ENCODE assay signal across 16 cellular contexts in genomic region chr11:130520231-130520630, GRCh38.
DNase-seq lines count a peak whose midpoint lies in the region; ATAC-seq and TF ChIP-seq lines count a peak whose summit lies in the region.
"Had no signal": no experiment of that assay in that cellular context is flagged by ENCODE, and none has a peak within 500 bp of the region (broad histone marks: within the 10 kb centered on the region; RNA-seq: fewer than 3 reads in every experiment).

No MANE protein-coding gene starts in this region.

- intact Hi-C loops in testis (cut with DNase I; ENCODE audit: low total_unique reads): loop anchor here (10.0 kb wide), 1 partner anchor 85 kb away; no protein-coding TSS in a partner anchor

- H3K9me3 ChIP-seq in SJSA1 (replicated peaks) (no peaks in the 10 kb centered on the region), testis (no peaks in the 10 kb centered on the region)

- DNase-seq in SJSA1 (ENCODE audit: low read depth in 1 of 2, low spot score in 2 of 2): peak; percentile 74 to 77
- peak; percentile 22 for DNase-seq in fibroblast of villous mesenchyme (ENCODE audit: low read depth)
- no peak for DNase-seq in mesothelial cell of epicardium (ENCODE audit: low spot score in 2 of 2, unreplicated experiment in 2 of 2)
- DNase-seq in testis: peak; percentile 31
- no peak for DNase-seq in NCI-H1694 (lab: John Stamatoyannopoulos, UW)
- no peak for DNase-seq in DMS53 treated with DMSO at 0.1 percent for 48 hours (lab: John Stamatoyannopoulos, UW; ENCODE audit: unreplicated experiment)
- DNase-seq in stimulated activated CD4-positive, alpha-beta T cell treated with anti-CD3 and anti-CD28 coated beads, Interleukin-12 subunit alpha, Interleukin-12 subunit beta, amount 100 ng/mL, for 4 hours: no peak
- DNase-seq: activated CD4-positive, alpha-beta T cell treated with anti-CD3 and anti-CD28 coated beads, Interleukin-2, amount 50 U/mL, for 1 hour; activated naive CD4-positive, alpha-beta T cell treated with anti-CD3 and anti-CD28 coated beads, Interleukin-2, amount 10 ng/mL, durations not matched to agents 7 days and 5 days; DMS53; NCI-H1105; NCI-H524 treated with DMSO at 0.1 percent for 48 hours; stimulated activated CD4-positive, alpha-beta T cell treated with anti-CD3 and anti-CD28 coated beads, Interleukin-4, amount 100 ng/mL, for 24 hours; T-cell had no signal

- H3K27ac Mint-ChIP-seq in mesothelial cell of epicardium: peak overlapping the region; percentile 74
- H3K27ac Mint-ChIP-seq: activated naive CD4-positive, alpha-beta T cell treated with anti-CD3 and anti-CD28 coated beads, Interleukin-2, amount 10 ng/mL, durations not matched to agents 7 days and 5 days; dendritic cell treated with granulocyte-macrophage colony-stimulating factor and Interleukin-4, amounts not matched to agents 40 ng/mL and 50 ng/mL, for 4 days; T-cell had no signal

- H3K4me3 ChIP-seq in SJSA1: no peak overlapping the region
- H3K4me3 ChIP-seq in fibroblast of villous mesenchyme (ENCODE audit: low read depth, low read length): no peak overlapping the region
- no peak overlapping the region for H3K4me3 ChIP-seq in testis

- peaks cover 23% of the 10 kb centered on the region for H3K4me1 Mint-ChIP-seq in mesothelial cell of epicardium
- H3K4me1 Mint-ChIP-seq: activated naive CD4-positive, alpha-beta T cell treated with anti-CD3 and anti-CD28 coated beads, Interleukin-2, amount 10 ng/mL, durations not matched to agents 7 days and 5 days; T-cell had no signal

- H3K4me3 Mint-ChIP-seq in mesothelial cell of epicardium: no peak overlapping the region
- H3K4me3 Mint-ChIP-seq: activated naive CD4-positive, alpha-beta T cell treated with anti-CD3 and anti-CD28 coated beads, Interleukin-2, amount 10 ng/mL, durations not matched to agents 7 days and 5 days; dendritic cell treated with granulocyte-macrophage colony-stimulating factor and Interleukin-4, amounts not matched to agents 40 ng/mL and 50 ng/mL, for 4 days; T-cell had no signal

- H3K4me1 ChIP-seq in SJSA1 (replicated peaks): peaks cover 36% of the 10 kb centered on the region
- H3K4me1 ChIP-seq in testis: peaks cover 13% of the 10 kb centered on the region

- no peaks in the 10 kb centered on the region for H3K36me3 Mint-ChIP-seq in mesothelial cell of epicardium
- H3K36me3 Mint-ChIP-seq: activated naive CD4-positive, alpha-beta T cell treated with anti-CD3 and anti-CD28 coated beads, Interleukin-2, amount 10 ng/mL, durations not matched to agents 7 days and 5 days; T-cell had no signal

- H3K27me3 ChIP-seq in SJSA1 (replicated peaks) (no peaks in the 10 kb centered on the region), testis (no peaks in the 10 kb centered on the region)

- H3K27ac ChIP-seq in SJSA1 (peak overlapping the region; percentile 72), testis (peak overlapping the region in 1 of 2 donors; percentile 66)

- H3K36me3 ChIP-seq in SJSA1 (no peaks in the 10 kb centered on the region), testis (ENCODE audit: low read depth, missing control alignments) (no peaks in the 10 kb centered on the region)

- no peak for ATAC-seq in HG03460 (IDR thresholded peaks at IDR 0.05; ENCODE audit: unreplicated experiment)
- ATAC-seq: T-cell had no signal

- TF ChIP-seq POLR2A in testis (IDR thresholded peaks at IDR 0.05): no peak

- no peaks in the 10 kb centered on the region for H3K27me3 Mint-ChIP-seq in mesothelial cell of epicardium (ENCODE audit: low read depth)
- H3K27me3 Mint-ChIP-seq: activated naive CD4-positive, alpha-beta T cell treated with anti-CD3 and anti-CD28 coated beads, Interleukin-2, amount 10 ng/mL, durations not matched to agents 7 days and 5 days; dendritic cell treated with granulocyte-macrophage colony-stimulating factor and Interleukin-4, amounts not matched to agents 40 ng/mL and 50 ng/mL, for 4 days had no signal

- WGBS in testis, 2 donors: 68 to 74% methylated on average over 7 of the region's 7 CpGs

- TF ChIP-seq CTCF in fibroblast of villous mesenchyme (IDR thresholded peaks at IDR 0.05; ENCODE audit: insufficient read depth, low read depth, low read length) (no peak), mesothelial cell of epicardium (IDR thresholded peaks at IDR 0.05; ENCODE audit: unreplicated experiment) (no peak), testis (IDR thresholded peaks at IDR 0.05) (no peak)

- H3K9me3 Mint-ChIP-seq in mesothelial cell of epicardium: no peaks in the 10 kb centered on the region
- H3K9me3 Mint-ChIP-seq: activated naive CD4-positive, alpha-beta T cell treated with anti-CD3 and anti-CD28 coated beads, Interleukin-2, amount 10 ng/mL, durations not matched to agents 7 days and 5 days; T-cell had no signal

Comparison
In these comparisons a context has a peak if more than half of its experiments do, and no peak if none do; other contexts are left out.
1. DNase-seq: peak in SJSA1 (2 of 2), fibroblast of villous mesenchyme (single experiment) and testis (single experiment); none in mesothelial cell of epicardium (0 of 2), NCI-H1694 (single experiment), DMS53 treated with DMSO at 0.1 percent for 48 hours (single experiment) and stimulated activated CD4-positive, alpha-beta T cell treated with anti-CD3 and anti-CD28 coated beads, Interleukin-12 subunit alpha, Interleukin-12 subunit beta, amount 100 ng/mL, for 4 hours (single experiment).